2 cellular contexts compared by ENCODE assay signal in the genomic region with DNA sequence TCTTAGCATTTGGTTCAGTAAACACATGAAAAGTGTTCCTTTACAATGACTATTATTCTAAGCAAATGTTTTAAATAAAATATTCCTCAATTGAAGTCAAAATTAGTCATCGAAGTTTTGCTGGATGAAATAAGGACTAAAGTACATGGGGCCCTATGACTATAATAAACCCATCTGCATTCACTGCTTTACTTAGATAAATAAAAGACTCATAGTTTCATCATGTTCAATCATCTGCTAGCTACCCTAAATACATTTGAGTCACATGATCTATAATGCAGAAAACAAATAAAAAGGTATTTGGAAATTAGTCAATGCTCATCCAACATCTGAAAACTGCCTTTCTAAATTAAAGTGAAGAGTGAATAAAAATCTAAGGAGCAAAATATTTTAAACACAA.
TF ChIP-seq lines count a peak whose summit lies in the region.

No MANE protein-coding gene starts in this region.

TF ChIP-seq in IMR-90, 13 proteins besides CTCF, POLR2A, EP300 and RAD21:
- TF ChIP-seq FOS (IDR thresholded peaks at IDR 0.05; ENCODE audit: low read depth, low read length) (peak; percentile 54; the same call in 1 of the 2 replicates), CEBPB (IDR thresholded peaks at IDR 0.05; ENCODE audit: low read depth, low read length) (peak; percentile 47; the same call in 1 of the 2 replicates), SMC3 (IDR thresholded peaks at IDR 0.05; ENCODE audit: low read depth, low read length) (no peak), USF2 (IDR thresholded peaks at IDR 0.05; ENCODE audit: low read depth, low read length) (peak; percentile 69), BHLHE40 (IDR thresholded peaks at IDR 0.05; ENCODE audit: low read depth, low read length) (peak; percentile 43; the same call in 1 of the 2 replicates)
TF ChIP-seq in IMR-90: peak in this region for 4.

TF ChIP-seq in GM12878, 131 proteins besides CTCF, POLR2A, EP300 and RAD21:
- TF ChIP-seq, protein P1, sequence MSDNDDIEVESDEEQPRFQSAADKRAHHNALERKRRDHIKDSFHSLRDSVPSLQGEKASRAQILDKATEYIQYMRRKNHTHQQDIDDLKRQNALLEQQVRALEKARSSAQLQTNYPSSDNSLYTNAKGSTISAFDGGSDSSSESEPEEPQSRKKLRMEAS (IDR thresholded peaks at IDR 0.05; ENCODE audit: low read depth, low read length), result no peak
- no peak for TF ChIP-seq ZSCAN29 (IDR thresholded peaks at IDR 0.05)
- peak; percentile 24; the same call in 1 of the 2 replicates for TF ChIP-seq RAD51 (IDR thresholded peaks at IDR 0.05)
- TF ChIP-seq ZBTB4 (CRISPR knock-in tag; IDR thresholded peaks at IDR 0.05), result no peak
